In genomic region chr19:46299695-46300094, GRCh38 we compare ENCODE assay signal across 1 cellular context.
TF ChIP-seq lines count a peak whose summit lies in the region.

No MANE protein-coding gene starts in this region.

TF ChIP-seq in HepG2, 621 proteins besides CTCF, POLR2A, EP300 and RAD21 (continued from another document):
- TF ChIP-seq, protein P1, sequence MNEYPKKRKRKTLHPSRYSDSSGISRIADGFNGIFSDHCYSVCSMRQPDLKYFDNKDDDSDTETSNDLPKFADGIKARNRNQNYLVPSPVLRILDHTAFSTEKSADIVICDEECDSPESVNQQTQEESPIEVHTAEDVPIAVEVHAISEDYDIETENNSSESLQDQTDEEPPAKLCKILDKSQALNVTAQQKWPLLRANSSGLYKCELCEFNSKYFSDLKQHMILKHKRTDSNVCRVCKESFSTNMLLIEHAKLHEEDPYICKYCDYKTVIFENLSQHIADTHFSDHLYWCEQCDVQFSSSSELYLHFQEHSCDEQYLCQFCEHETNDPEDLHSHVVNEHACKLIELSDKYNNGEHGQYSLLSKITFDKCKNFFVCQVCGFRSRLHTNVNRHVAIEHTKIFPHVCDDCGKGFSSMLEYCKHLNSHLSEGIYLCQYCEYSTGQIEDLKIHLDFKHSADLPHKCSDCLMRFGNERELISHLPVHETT (CRISPR knock-in tag; conservative IDR thresholded peaks at IDR 0.05): no peak
- TF ChIP-seq KAT7 (CRISPR knock-in tag; IDR thresholded peaks at IDR 0.05; ENCODE audit: borderline replicate concordance): no peak
- no peak for TF ChIP-seq SETDB1 (CRISPR knock-in tag; IDR thresholded peaks at IDR 0.05; ENCODE audit: borderline replicate concordance)
TF ChIP-seq in HepG2: peak in this region for 0.
